Comparison of ENCODE assay signal across 8 cellular contexts in the genomic region with DNA sequence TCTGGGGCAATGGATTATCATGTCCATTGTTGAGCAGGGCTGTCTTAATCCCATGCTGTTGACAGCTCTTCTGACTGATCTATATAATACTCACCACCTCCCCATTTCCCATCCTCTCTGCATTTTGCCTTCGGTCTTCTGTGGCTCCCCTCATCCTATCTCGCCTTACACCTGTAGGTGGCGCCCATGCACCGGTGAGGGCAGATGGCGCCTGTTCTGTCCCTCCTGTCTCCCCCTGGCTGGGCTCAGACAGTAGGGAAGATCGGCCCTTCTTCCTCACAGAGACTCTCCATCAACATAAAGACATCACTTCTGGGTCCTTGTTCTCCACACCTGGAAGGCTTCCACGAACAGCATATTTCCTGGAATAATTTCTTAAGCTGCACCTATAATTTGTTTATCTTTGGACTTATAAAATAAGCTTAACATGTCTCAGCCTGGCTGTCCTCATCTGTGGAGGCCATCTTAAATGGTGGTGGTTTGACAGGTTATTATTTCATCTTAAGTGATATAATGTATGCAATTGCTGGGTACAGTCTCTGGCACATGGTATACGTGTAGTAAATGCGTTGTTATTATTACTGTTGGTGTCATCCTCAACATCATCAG. TPM values are rescaled to one million over a fixed set of nuclear protein-coding genes. Genes with fewer than 3 reads are reported as not detected.
DNase-seq lines count a peak whose midpoint lies in the region; ATAC-seq and TF ChIP-seq lines count a peak whose summit lies in the region.

No MANE protein-coding gene starts in this region.

- peak in 1 of 4 experiments; percentile 13 for TF ChIP-seq CTCF in sigmoid colon (IDR thresholded peaks at IDR 0.05)

- in situ Hi-C loops in G401 (cut with HindIII; ENCODE audit: low sequenced_read_pairs): no loop called here

- DNase-seq in G401 (ENCODE audit: low spot score) (peak; percentile 35), NOMO-1 (lab: John Stamatoyannopoulos, UW; ENCODE audit: unreplicated experiment in 2 of 2) (peak; percentile 14 to 15), astrocyte of the hippocampus (ENCODE audit: low read depth, low spot score) (peak; percentile 73), inferior parietal cortex (ENCODE audit: extremely low spot score) (peak; percentile 87), sigmoid colon (no peak)
- peak; percentile 6 for DNase-seq in stimulated activated CD4-positive, alpha-beta T cell treated with anti-CD3 and anti-CD28 coated beads, Interleukin-4, amount 100 ng/mL, for 24 hours

- intact Hi-C loops in sigmoid colon (cut with DNase I): no loop called here

- TF ChIP-seq POLR2A in sigmoid colon (IDR thresholded peaks at IDR 0.05): no peak

- H3K36me3 ChIP-seq in sigmoid colon: no peaks in the 10 kb centered on the region

- no peak overlapping the region for H3K27ac ChIP-seq in sigmoid colon

- no peaks in the 10 kb centered on the region for H3K4me1 ChIP-seq in sigmoid colon

- no peaks in the 10 kb centered on the region for H3K27me3 ChIP-seq in sigmoid colon

- no peaks in the 10 kb centered on the region for H3K9me3 ChIP-seq in sigmoid colon

- no peak overlapping the region for H3K4me3 ChIP-seq in sigmoid colon

- WGBS in sigmoid colon, 2 donors: 15 to 23% methylated on average over 9 of the region's 9 CpGs

- ATAC-seq in GM21360 (IDR thresholded peaks at IDR 0.05; ENCODE audit: unreplicated experiment) (peak; percentile 98), HG03460 (IDR thresholded peaks at IDR 0.05; ENCODE audit: unreplicated experiment) (peak; percentile 93)

- no peak for TF ChIP-seq EP300 in sigmoid colon (IDR thresholded peaks at IDR 0.05)

RNA-seq across cellular contexts. Expression of gene CDH20, which starts 10.9 kb away (rescaled TPM):
- not detected in 2 replicates for total RNA-seq in G401 (2014; rRNA removed; shearing (Covaris generic))
- under 1 TPM in 3 of 4 donors, not detected in 1; under 0.01 to 0.33 (median 0.27) TPM for total RNA-seq in sigmoid colon
- polyA plus RNA-seq in sigmoid colon: under 1 TPM in 1 of 3 donors, not detected in 2; 0.15 TPM
